In genomic region chr6:23441813-23442212, GRCh38 we compare ENCODE assay signal across 21 cellular contexts.
DNase-seq lines count a peak whose midpoint lies in the region; ATAC-seq, FAIRE-seq and TF ChIP-seq lines count a peak whose summit lies in the region.
"Had no signal": no experiment of that assay in that cellular context is flagged by ENCODE, and none has a peak within 500 bp of the region (broad histone marks: within the 10 kb centered on the region; RNA-seq: fewer than 3 reads in every experiment).

No MANE protein-coding gene starts in this region.

- DNase-seq in NCI-H2227 treated with DMSO at 0.1 percent for 48 hours (lab: John Stamatoyannopoulos, UW) (peak; percentile 98), astrocyte (ENCODE audit: low read depth) (no peak), DMS79 (lab: John Stamatoyannopoulos, UW) (no peak)
- no peak for DNase-seq in T-helper 2 cell treated with Interferon-gamma antibody and Interleukin-4, amounts not matched to agents 5 μg/mL and 100 μg/mL, for 36 hours (ENCODE audit: low spot score)
- no peak for DNase-seq in activated CD4-positive, alpha-beta T cell treated with anti-CD3 and anti-CD28 coated beads, Interleukin-2, amount 50 U/mL, for 48 hours
- DNase-seq: Calu3; CD8-positive, alpha-beta T cell; DMS53; GOT3; H7; HFFc6; IMR-90 had no signal

- H3K79me2 ChIP-seq in astrocyte (ENCODE audit: insufficient read depth, low read length), result no peaks in the 10 kb centered on the region

- no peak overlapping the region for H3K9ac ChIP-seq in astrocyte (ENCODE audit: low read length)
- H3K9ac ChIP-seq: BLaER1 treated with 17β-estradiol and CSF1 and Interleukin-3, amounts not matched to agents 10 nM and 100 nM had no signal

- peak overlapping the region; percentile 5 for H2AFZ ChIP-seq in astrocyte (ENCODE audit: low read depth, low read length)
- H2AFZ ChIP-seq in neuron (ENCODE audit: low read depth, low read length), result peak overlapping the region; percentile 24

- TF ChIP-seq CTCF in astrocyte (IDR thresholded peaks at IDR 0.05; ENCODE audit: insufficient read depth, low read depth, low read length), result no peak
- no peak for TF ChIP-seq CTCF in nephron (IDR thresholded peaks at IDR 0.05; ENCODE audit: unreplicated experiment in 3 of 3)

- H3K4me1 Mint-ChIP-seq in astrocyte (ENCODE audit: low read depth, unreplicated experiment) (peaks cover 3% of the 10 kb centered on the region), nephron (peaks cover 35% of the 10 kb centered on the region)
- H3K4me1 Mint-ChIP-seq in T-helper 2 cell treated with Interferon-gamma antibody and Interleukin-4, amounts not matched to agents 5 μg/mL and 100 μg/mL, for 36 hours (ENCODE audit: low read depth), result no peaks in the 10 kb centered on the region
- H3K4me1 Mint-ChIP-seq: B cell had no signal

- H3K4me3 ChIP-seq in astrocyte (ENCODE audit: insufficient read depth, low read depth, low read length) (no peak overlapping the region), neuron (ENCODE audit: low read length) (no peak overlapping the region)
- H3K4me3 ChIP-seq: BLaER1 treated with 17β-estradiol and CSF1 and Interleukin-3, amounts not matched to agents 10 nM and 100 nM had no signal

- H3K4me2 ChIP-seq in astrocyte (ENCODE audit: low read length), result no peak overlapping the region
- H3K4me2 ChIP-seq: BLaER1 treated with 17β-estradiol and CSF1 and Interleukin-3, amounts not matched to agents 10 nM and 100 nM had no signal

- H3K4me1 ChIP-seq in astrocyte (ENCODE audit: insufficient read depth, low read length) (peaks cover 6% of the 10 kb centered on the region), neuron (ENCODE audit: insufficient read depth, low read length) (peaks cover 31% of the 10 kb centered on the region)
- H3K4me1 ChIP-seq: BLaER1 treated with 17β-estradiol and CSF1 and Interleukin-3, amounts not matched to agents 10 nM and 100 nM had no signal

- no peak overlapping the region for H3K27ac Mint-ChIP-seq in astrocyte (ENCODE audit: unreplicated experiment)
- peak overlapping the region in 2 of 3 experiments; percentile 11 to 17 for H3K27ac Mint-ChIP-seq in nephron
- no peak overlapping the region for H3K27ac Mint-ChIP-seq in T-helper 2 cell treated with Interferon-gamma antibody and Interleukin-4, amounts not matched to agents 5 μg/mL and 100 μg/mL, for 36 hours
- H3K27ac Mint-ChIP-seq: B cell; CD8-positive, alpha-beta T cell; HFFc6 had no signal

- H4K20me1 ChIP-seq in astrocyte (ENCODE audit: insufficient read depth, low read length), result no peaks in the 10 kb centered on the region
- H4K20me1 ChIP-seq: BLaER1 treated with 17β-estradiol and CSF1 and Interleukin-3, amounts not matched to agents 10 nM and 100 nM had no signal

- H3K4me3 Mint-ChIP-seq in astrocyte (ENCODE audit: unreplicated experiment), result no peak overlapping the region
- no peak overlapping the region for H3K4me3 Mint-ChIP-seq in nephron
- no peak overlapping the region for H3K4me3 Mint-ChIP-seq in T-helper 2 cell treated with Interferon-gamma antibody and Interleukin-4, amounts not matched to agents 5 μg/mL and 100 μg/mL, for 36 hours
- H3K4me3 Mint-ChIP-seq: B cell; CD8-positive, alpha-beta T cell; HFFc6 had no signal

- H3K9me3 Mint-ChIP-seq in astrocyte (ENCODE audit: unreplicated experiment) (no peaks in the 10 kb centered on the region), nephron (peaks cover 4% of the 10 kb centered on the region)
- no peaks in the 10 kb centered on the region for H3K9me3 Mint-ChIP-seq in T-helper 2 cell treated with Interferon-gamma antibody and Interleukin-4, amounts not matched to agents 5 μg/mL and 100 μg/mL, for 36 hours

- H3K36me3 ChIP-seq in astrocyte (ENCODE audit: insufficient read depth, low read length) (no peaks in the 10 kb centered on the region), neuron (ENCODE audit: insufficient read depth, low read length) (no peaks in the 10 kb centered on the region)
- H3K36me3 ChIP-seq: BLaER1 treated with 17β-estradiol and CSF1 and Interleukin-3, amounts not matched to agents 10 nM and 100 nM had no signal

- ATAC-seq in GM21529 (IDR thresholded peaks at IDR 0.05; ENCODE audit: unreplicated experiment), result no peak
- ATAC-seq: CD8-positive, alpha-beta T cell; HCT116 had no signal

- H3K36me3 Mint-ChIP-seq in astrocyte (ENCODE audit: low read depth, unreplicated experiment) (no peaks in the 10 kb centered on the region), nephron (ENCODE audit: low read depth) (no peaks in the 10 kb centered on the region)
- H3K36me3 Mint-ChIP-seq in T-helper 2 cell treated with Interferon-gamma antibody and Interleukin-4, amounts not matched to agents 5 μg/mL and 100 μg/mL, for 36 hours (ENCODE audit: low read depth), result no peaks in the 10 kb centered on the region
- H3K36me3 Mint-ChIP-seq: CD8-positive, alpha-beta T cell had no signal

- H3K9me3 ChIP-seq in astrocyte (ENCODE audit: insufficient read depth, low read depth, low read length) (no peaks in the 10 kb centered on the region), neuron (ENCODE audit: low read length) (no peaks in the 10 kb centered on the region)
- H3K9me3 ChIP-seq: BLaER1 treated with 17β-estradiol and CSF1 and Interleukin-3, amounts not matched to agents 10 nM and 100 nM had no signal

- H3K27me3 Mint-ChIP-seq in astrocyte (ENCODE audit: low read depth, unreplicated experiment), result no peaks in the 10 kb centered on the region
- H3K27me3 Mint-ChIP-seq in nephron (ENCODE audit: low read depth), result no peaks in the 10 kb centered on the region
- H3K27me3 Mint-ChIP-seq in T-helper 2 cell treated with Interferon-gamma antibody and Interleukin-4, amounts not matched to agents 5 μg/mL and 100 μg/mL, for 36 hours (ENCODE audit: low read depth), result no peaks in the 10 kb centered on the region
- H3K27me3 Mint-ChIP-seq: B cell had no signal

- FAIRE-seq in astrocyte (lab: Jason Lieb, UNC), result no peak
- FAIRE-seq: G401.6, GM12891, HTR-8/SVneo had no signal

- H3K27me3 ChIP-seq in astrocyte (ENCODE audit: insufficient read depth, low read length) (no peaks in the 10 kb centered on the region), neuron (ENCODE audit: insufficient read depth, low read length) (no peaks in the 10 kb centered on the region)
- H3K27me3 ChIP-seq: BLaER1 treated with 17β-estradiol and CSF1 and Interleukin-3, amounts not matched to agents 10 nM and 100 nM had no signal

- no peak overlapping the region for H3K27ac ChIP-seq in astrocyte (ENCODE audit: low read depth, low read length)
- H3K27ac ChIP-seq: BLaER1 treated with 17β-estradiol and CSF1 and Interleukin-3, amounts not matched to agents 10 nM and 100 nM had no signal

Comparison
In these comparisons a context has a peak if more than half of its experiments do, and no peak if none do; other contexts are left out.
1. H3K27ac Mint-ChIP-seq: peak in nephron (2 of 3); none in astrocyte (single experiment) and T-helper 2 cell treated with Interferon-gamma antibody and Interleukin-4, amounts not matched to agents 5 μg/mL and 100 μg/mL, for 36 hours (single experiment).